19 cellular contexts compared by ENCODE assay signal in the genomic region with DNA sequence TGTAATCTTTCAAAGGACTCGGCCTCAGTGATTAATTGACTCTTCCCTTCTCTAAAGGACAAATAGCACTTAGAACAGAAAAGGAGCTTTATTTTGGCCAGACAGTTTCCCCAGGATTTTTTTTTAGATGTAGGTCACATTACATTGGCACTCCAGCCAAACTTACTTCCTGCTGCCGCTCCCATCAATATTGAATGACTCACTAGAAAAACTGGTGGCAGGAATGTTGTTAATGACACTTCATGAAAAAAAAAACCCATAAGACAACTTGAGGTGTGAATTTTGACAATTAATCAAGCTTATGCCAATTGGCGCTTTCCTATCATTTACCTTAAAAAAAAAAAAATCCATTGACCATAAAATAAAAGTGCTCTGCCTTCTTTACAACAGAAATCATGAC.
DNase-seq lines count a peak whose midpoint lies in the region; ATAC-seq, FAIRE-seq and TF ChIP-seq lines count a peak whose summit lies in the region.
"Had no signal": no experiment of that assay in that cellular context is flagged by ENCODE, and none has a peak within 500 bp of the region (broad histone marks: within the 10 kb centered on the region; RNA-seq: fewer than 3 reads in every experiment).

No MANE protein-coding gene starts in this region.

- no peaks in the 10 kb centered on the region for H3K4me1 Mint-ChIP-seq in activated T-helper 1 cell treated with anti-CD3 and anti-CD28 coated beads, Interleukin-12 subunit alpha, Interleukin-12 subunit beta, Interleukin-2, Interleukin-4 antibody, amounts not matched to agents 30 ng/mL and 10 ng/mL and 1 ng/mL, durations not matched to agents 14 hours and 24 hours and 36 hours (ENCODE audit: low read depth)
- no peaks in the 10 kb centered on the region for H3K4me1 Mint-ChIP-seq in activated naive CD8-positive, alpha-beta T cell treated with anti-CD3 and anti-CD28 coated beads, Interleukin-2, amount 50 U/mL, for 24 hours
- H3K4me1 Mint-ChIP-seq: activated naive CD8-positive, alpha-beta T cell treated with anti-CD3 and anti-CD28 coated beads for 36 hours; CD14-positive monocyte; stimulated activated effector memory CD8-positive, alpha-beta T cell treated with anti-CD3 and anti-CD28 coated beads, Interleukin-12 subunit alpha, Interleukin-12 subunit beta, amount 100 ng/mL, for 72 hours had no signal

- no peaks in the 10 kb centered on the region for H3K27me3 Mint-ChIP-seq in activated T-helper 1 cell treated with anti-CD3 and anti-CD28 coated beads, Interleukin-12 subunit alpha, Interleukin-12 subunit beta, Interleukin-2, Interleukin-4 antibody, amounts not matched to agents 30 ng/mL and 10 ng/mL and 1 ng/mL, durations not matched to agents 14 hours and 24 hours and 36 hours (ENCODE audit: insufficient read depth)
- no peaks in the 10 kb centered on the region for H3K27me3 Mint-ChIP-seq in activated naive CD8-positive, alpha-beta T cell treated with anti-CD3 and anti-CD28 coated beads, Interleukin-2, amount 50 U/mL, for 24 hours
- H3K27me3 Mint-ChIP-seq: activated naive CD8-positive, alpha-beta T cell treated with anti-CD3 and anti-CD28 coated beads for 36 hours had no signal

- no peaks in the 10 kb centered on the region for H3K79me2 ChIP-seq in keratinocyte (ENCODE audit: control insufficient read depth, insufficient read depth, low read length)

- H3K27ac ChIP-seq in keratinocyte (ENCODE audit: control insufficient read depth, insufficient read depth, low read length) = no peak overlapping the region
- H3K27ac ChIP-seq: 22Rv1, neutrophil, tibial nerve had no signal

- no peak overlapping the region for H3K9ac ChIP-seq in keratinocyte (ENCODE audit: control insufficient read depth, extremely low read depth, insufficient read depth, low read length)

- intact Hi-C loops in activated T-helper 1 cell treated with anti-CD3 and anti-CD28 coated beads, Interleukin-12 subunit alpha, Interleukin-12 subunit beta, Interleukin-2, Interleukin-4 antibody, amounts not matched to agents 30 ng/mL and 10 ng/mL and 1 ng/mL, durations not matched to agents 14 hours and 24 hours and 36 hours (cut with micrococcal nuclease) = no loop called here

- H3K4me3 ChIP-seq in keratinocyte (ENCODE audit: control insufficient read depth in 2 of 3, extremely low read depth in 1 of 3, insufficient read depth in 2 of 3, low read depth in 1 of 3, low read length in 3 of 3) = no peak overlapping the region
- H3K4me3 ChIP-seq: tibial nerve had no signal

- FAIRE-seq in keratinocyte (lab: Jason Lieb, UNC) = peak; percentile 41
- FAIRE-seq: HTR-8/SVneo had no signal

- H3K9me3 ChIP-seq in keratinocyte (ENCODE audit: control insufficient read depth, low read depth, low read length) = no peaks in the 10 kb centered on the region
- H3K9me3 ChIP-seq: neutrophil had no signal

- peaks cover 15% of the 10 kb centered on the region for H3K4me1 ChIP-seq in keratinocyte (ENCODE audit: control insufficient read depth, extremely low read depth, insufficient read depth, low read length)
- H3K4me1 ChIP-seq: tibial nerve had no signal

- no peaks in the 10 kb centered on the region for H3K9me1 ChIP-seq in keratinocyte (ENCODE audit: control insufficient read depth, extremely low read depth, insufficient read depth, low read length)

- no peak for TF ChIP-seq CTCF in keratinocyte (optimal IDR thresholded peaks at IDR 0.05 in 1 of 3, IDR thresholded peaks at IDR 0.05 in 1 of 3, conservative IDR thresholded peaks at IDR 0.05 in 1 of 3; ENCODE audit: extremely low read depth in 1 of 3, insufficient read depth in 2 of 3, low read length in 3 of 3)

- H3K9me3 Mint-ChIP-seq in activated T-helper 1 cell treated with anti-CD3 and anti-CD28 coated beads, Interleukin-12 subunit alpha, Interleukin-12 subunit beta, Interleukin-2, Interleukin-4 antibody, amounts not matched to agents 30 ng/mL and 10 ng/mL and 1 ng/mL, durations not matched to agents 14 hours and 24 hours and 36 hours = peaks cover 12% of the 10 kb centered on the region
- H3K9me3 Mint-ChIP-seq in activated naive CD8-positive, alpha-beta T cell treated with anti-CD3 and anti-CD28 coated beads, Interleukin-2, amount 50 U/mL, for 24 hours = peaks cover 31% of the 10 kb centered on the region

- H3K27me3 ChIP-seq in keratinocyte (ENCODE audit: control insufficient read depth, extremely low read depth, insufficient read depth, low read length) = no peaks in the 10 kb centered on the region
- H3K27me3 ChIP-seq: neutrophil, tibial nerve had no signal

- no peaks in the 10 kb centered on the region for H4K20me1 ChIP-seq in keratinocyte (ENCODE audit: control insufficient read depth, extremely low read depth, insufficient read depth, low read length)

- no peak overlapping the region for H3K27ac Mint-ChIP-seq in activated T-helper 1 cell treated with anti-CD3 and anti-CD28 coated beads, Interleukin-12 subunit alpha, Interleukin-12 subunit beta, Interleukin-2, Interleukin-4 antibody, amounts not matched to agents 30 ng/mL and 10 ng/mL and 1 ng/mL, durations not matched to agents 14 hours and 24 hours and 36 hours
- H3K27ac Mint-ChIP-seq in activated naive CD8-positive, alpha-beta T cell treated with anti-CD3 and anti-CD28 coated beads, Interleukin-2, amount 50 U/mL, for 24 hours = no peak overlapping the region
- H3K27ac Mint-ChIP-seq: activated naive CD8-positive, alpha-beta T cell treated with anti-CD3 and anti-CD28 coated beads for 36 hours; CD14-positive monocyte; stimulated activated effector memory CD8-positive, alpha-beta T cell treated with anti-CD3 and anti-CD28 coated beads, Interleukin-12 subunit alpha, Interleukin-12 subunit beta, amount 100 ng/mL, for 72 hours had no signal

- no peak overlapping the region for H3K4me2 ChIP-seq in keratinocyte (ENCODE audit: control insufficient read depth, extremely low read depth, insufficient read depth, low read depth, low read length)

- dilution Hi-C loops in keratinocyte (cut with MboI; ENCODE audit: extremely low pct_ligation_motif_present, low sequenced_read_pairs) = no loop called here

- H2AFZ ChIP-seq in keratinocyte (ENCODE audit: control insufficient read depth, low read length) = no peak overlapping the region

- DNase-seq in DMS79 treated with DMSO at 0.1 percent for 48 hours (lab: John Stamatoyannopoulos, UW) = peak; percentile 14
- DNase-seq in DMS79 (lab: John Stamatoyannopoulos, UW) = no peak
- peak; percentile 8 for DNase-seq in RPMI7951 (ENCODE audit: low read depth)
- DNase-seq in keratinocyte (ENCODE audit: low read depth, low spot score) = no peak
- peak; percentile 82 for DNase-seq in renal cortical epithelial cell (ENCODE audit: low read depth)
- no peak for DNase-seq in activated T-helper 1 cell treated with anti-CD3 and anti-CD28 coated beads, Interleukin-12 subunit alpha, Interleukin-12 subunit beta, Interleukin-2, Interleukin-4 antibody, amounts not matched to agents 30 ng/mL and 10 ng/mL and 1 ng/mL, durations not matched to agents 14 hours and 24 hours and 36 hours (ENCODE audit: low spot score)
- no peak for DNase-seq in activated naive CD8-positive, alpha-beta T cell treated with anti-CD3 and anti-CD28 coated beads, Interleukin-2, amount 50 U/mL, for 24 hours
- DNase-seq: activated naive CD8-positive, alpha-beta T cell treated with anti-CD3 and anti-CD28 coated beads for 36 hours; activated T-cell treated with anti-CD3 and anti-CD28 coated beads, Interleukin-2, amount 50 U/mL, for 1 hour; caudate nucleus; effector CD8-positive, alpha-beta T cell; NCI-H2171 treated with DMSO at 0.1 percent for 48 hours had no signal

- ATAC-seq in activated naive CD8-positive, alpha-beta T cell treated with anti-CD3 and anti-CD28 coated beads, Interleukin-2, amount 50 U/mL, for 24 hours = no peak
- no peak for ATAC-seq in GM18907 (IDR thresholded peaks at IDR 0.05; ENCODE audit: unreplicated experiment)
- ATAC-seq: stimulated activated effector memory CD8-positive, alpha-beta T cell treated with anti-CD3 and anti-CD28 coated beads, Interleukin-12 subunit alpha, Interleukin-12 subunit beta, amount 100 ng/mL, for 72 hours had no signal

- no peaks in the 10 kb centered on the region for H3K36me3 ChIP-seq in keratinocyte (ENCODE audit: control insufficient read depth in 2 of 2, extremely low read depth in 1 of 2, insufficient read depth in 2 of 2, low read length in 2 of 2)
- H3K36me3 ChIP-seq: neutrophil, tibial nerve had no signal

- H3K4me3 Mint-ChIP-seq in activated T-helper 1 cell treated with anti-CD3 and anti-CD28 coated beads, Interleukin-12 subunit alpha, Interleukin-12 subunit beta, Interleukin-2, Interleukin-4 antibody, amounts not matched to agents 30 ng/mL and 10 ng/mL and 1 ng/mL, durations not matched to agents 14 hours and 24 hours and 36 hours = no peak overlapping the region
- H3K4me3 Mint-ChIP-seq in activated naive CD8-positive, alpha-beta T cell treated with anti-CD3 and anti-CD28 coated beads, Interleukin-2, amount 50 U/mL, for 24 hours = no peak overlapping the region
- H3K4me3 Mint-ChIP-seq: activated naive CD8-positive, alpha-beta T cell treated with anti-CD3 and anti-CD28 coated beads for 36 hours; CD14-positive monocyte; stimulated activated effector memory CD8-positive, alpha-beta T cell treated with anti-CD3 and anti-CD28 coated beads, Interleukin-12 subunit alpha, Interleukin-12 subunit beta, amount 100 ng/mL, for 72 hours had no signal

- H3K36me3 Mint-ChIP-seq in activated T-helper 1 cell treated with anti-CD3 and anti-CD28 coated beads, Interleukin-12 subunit alpha, Interleukin-12 subunit beta, Interleukin-2, Interleukin-4 antibody, amounts not matched to agents 30 ng/mL and 10 ng/mL and 1 ng/mL, durations not matched to agents 14 hours and 24 hours and 36 hours (ENCODE audit: low read depth) = no peaks in the 10 kb centered on the region
- no peaks in the 10 kb centered on the region for H3K36me3 Mint-ChIP-seq in activated naive CD8-positive, alpha-beta T cell treated with anti-CD3 and anti-CD28 coated beads, Interleukin-2, amount 50 U/mL, for 24 hours (ENCODE audit: low read depth)
- H3K36me3 Mint-ChIP-seq: activated naive CD8-positive, alpha-beta T cell treated with anti-CD3 and anti-CD28 coated beads for 36 hours; CD14-positive monocyte; stimulated activated effector memory CD8-positive, alpha-beta T cell treated with anti-CD3 and anti-CD28 coated beads, Interleukin-12 subunit alpha, Interleukin-12 subunit beta, amount 100 ng/mL, for 72 hours had no signal

Comparison
In these comparisons a context has a peak if more than half of its experiments do, and no peak if none do; other contexts are left out.
1. DNase-seq: peak in DMS79 treated with DMSO at 0.1 percent for 48 hours (single experiment), RPMI7951 (single experiment) and renal cortical epithelial cell (single experiment); none in DMS79 (single experiment), keratinocyte (single experiment), activated T-helper 1 cell treated with anti-CD3 and anti-CD28 coated beads, Interleukin-12 subunit alpha, Interleukin-12 subunit beta, Interleukin-2, Interleukin-4 antibody, amounts not matched to agents 30 ng/mL and 10 ng/mL and 1 ng/mL, durations not matched to agents 14 hours and 24 hours and 36 hours (single experiment) and activated naive CD8-positive, alpha-beta T cell treated with anti-CD3 and anti-CD28 coated beads, Interleukin-2, amount 50 U/mL, for 24 hours (single experiment).